In genomic region chr6:44052419-44053011, GRCh38 we compare ENCODE assay signal across 11 cellular contexts.
DNase-seq lines count a peak whose midpoint lies in the region; ATAC-seq and TF ChIP-seq lines count a peak whose summit lies in the region.
"Had no signal": no experiment of that assay in that cellular context is flagged by ENCODE, and none has a peak within 500 bp of the region (broad histone marks: within the 10 kb centered on the region; RNA-seq: fewer than 3 reads in every experiment).

No MANE protein-coding gene starts in this region.

- H3K36me3 ChIP-seq in liver (ENCODE audit: control insufficient read depth in 4 of 4, insufficient read depth in 3 of 4, low read depth in 1 of 4, low read length in 3 of 4), result no peaks in the 10 kb centered on the region
- no peaks in the 10 kb centered on the region for H3K36me3 ChIP-seq in vagina

- WGBS in liver, result 68% methylated on average over 4 of the region's 4 CpGs

- TF ChIP-seq RAD21 in liver (IDR thresholded peaks at IDR 0.05), result no peak

- no peak overlapping the region for H3K9ac ChIP-seq in liver (ENCODE audit: low read depth in 1 of 2, low read length in 2 of 2)

- no peak overlapping the region for H3K27ac Mint-ChIP-seq in activated naive CD4-positive, alpha-beta T cell treated with anti-CD3 and anti-CD28 coated beads, Interleukin-2, amount 50 U/mL, for 72 hours
- no peak overlapping the region for H3K27ac Mint-ChIP-seq in activated naive CD4-positive, alpha-beta T cell treated with anti-CD3 and anti-CD28 coated beads for 36 hours
- H3K27ac Mint-ChIP-seq in chondrocyte (ENCODE audit: unreplicated experiment), result no peak overlapping the region
- H3K27ac Mint-ChIP-seq: activated CD4-positive, alpha-beta memory T cell treated with anti-CD3 and anti-CD28 coated beads for 36 hours; progenitor cell of endocrine pancreas had no signal

- intact Hi-C loops in activated naive CD4-positive, alpha-beta T cell treated with anti-CD3 and anti-CD28 coated beads for 36 hours (cut with micrococcal nuclease), result no loop called here
- intact Hi-C loops in vagina (cut with DNase I), result no loop called here

- H3K4me3 ChIP-seq in liver (ENCODE audit: low read depth in 1 of 3, low read length in 3 of 3) (no peak overlapping the region), vagina (no peak overlapping the region)

- H3K4me3 Mint-ChIP-seq in activated naive CD4-positive, alpha-beta T cell treated with anti-CD3 and anti-CD28 coated beads for 36 hours, result no peak overlapping the region
- H3K4me3 Mint-ChIP-seq in chondrocyte (ENCODE audit: unreplicated experiment), result no peak overlapping the region
- H3K4me3 Mint-ChIP-seq: activated CD4-positive, alpha-beta memory T cell treated with anti-CD3 and anti-CD28 coated beads for 36 hours had no signal

- CTCF ChIA-PET in activated naive CD4-positive, alpha-beta T cell treated with anti-CD3 and anti-CD28 coated beads for 36 hours (lab: Charles Lee), result interaction anchor here (1.6 kb wide), 1 partner anchor 10 kb away, joined by 5 read pairs; no protein-coding TSS in a partner anchor

- DNase-seq in activated naive CD4-positive, alpha-beta T cell treated with anti-CD3 and anti-CD28 coated beads, Interleukin-2, amount 50 U/mL, for 72 hours (ENCODE audit: low spot score in 2 of 2), result no peak
- DNase-seq in activated naive CD4-positive, alpha-beta T cell treated with anti-CD3 and anti-CD28 coated beads for 36 hours, result no peak
- DNase-seq in chondrocyte (ENCODE audit: low spot score), result peak; percentile 33
- DNase-seq in vagina (ENCODE audit: extremely low spot score in 2 of 2), result no peak
- no peak for DNase-seq in SHP77 (lab: John Stamatoyannopoulos, UW)
- DNase-seq: activated CD4-positive, alpha-beta memory T cell treated with anti-CD3 and anti-CD28 coated beads for 36 hours; NCI-H510A treated with DMSO at 0.1 percent for 48 hours had no signal

- ATAC-seq in activated naive CD4-positive, alpha-beta T cell treated with anti-CD3 and anti-CD28 coated beads, Interleukin-2, amount 50 U/mL, for 72 hours, result peak; percentile 29 to 46
- no peak for ATAC-seq in GM21390 (IDR thresholded peaks at IDR 0.05; ENCODE audit: unreplicated experiment)
- no peak for ATAC-seq in GM21367 (IDR thresholded peaks at IDR 0.05; ENCODE audit: unreplicated experiment)

- peaks cover 0 to 2% (median 0%) of the 10 kb centered on the region in 4 donors for H3K4me1 ChIP-seq in liver (ENCODE audit: control insufficient read depth in 4 of 4, insufficient read depth in 4 of 4, low read length in 3 of 4)
- peaks cover 69% of the 10 kb centered on the region for H3K4me1 ChIP-seq in vagina

- no peaks in the 10 kb centered on the region for H3K9me3 Mint-ChIP-seq in activated naive CD4-positive, alpha-beta T cell treated with anti-CD3 and anti-CD28 coated beads, Interleukin-2, amount 50 U/mL, for 72 hours
- no peaks in the 10 kb centered on the region for H3K9me3 Mint-ChIP-seq in activated naive CD4-positive, alpha-beta T cell treated with anti-CD3 and anti-CD28 coated beads for 36 hours
- no peaks in the 10 kb centered on the region for H3K9me3 Mint-ChIP-seq in chondrocyte (ENCODE audit: low read depth)
- H3K9me3 Mint-ChIP-seq: activated CD4-positive, alpha-beta memory T cell treated with anti-CD3 and anti-CD28 coated beads for 36 hours had no signal

- H3K36me3 Mint-ChIP-seq in activated naive CD4-positive, alpha-beta T cell treated with anti-CD3 and anti-CD28 coated beads, Interleukin-2, amount 50 U/mL, for 72 hours, result no peaks in the 10 kb centered on the region
- no peaks in the 10 kb centered on the region for H3K36me3 Mint-ChIP-seq in activated naive CD4-positive, alpha-beta T cell treated with anti-CD3 and anti-CD28 coated beads for 36 hours (ENCODE audit: low read depth)
- H3K36me3 Mint-ChIP-seq in chondrocyte (ENCODE audit: low read depth), result no peaks in the 10 kb centered on the region
- H3K36me3 Mint-ChIP-seq: activated CD4-positive, alpha-beta memory T cell treated with anti-CD3 and anti-CD28 coated beads for 36 hours had no signal

- H3K4me1 Mint-ChIP-seq in activated naive CD4-positive, alpha-beta T cell treated with anti-CD3 and anti-CD28 coated beads for 36 hours (ENCODE audit: low read depth), result no peaks in the 10 kb centered on the region
- peaks cover 56% of the 10 kb centered on the region for H3K4me1 Mint-ChIP-seq in chondrocyte (ENCODE audit: low read depth)

- no peaks in the 10 kb centered on the region for H3K27me3 Mint-ChIP-seq in activated naive CD4-positive, alpha-beta T cell treated with anti-CD3 and anti-CD28 coated beads for 36 hours (ENCODE audit: low read depth)
- H3K27me3 Mint-ChIP-seq in chondrocyte (ENCODE audit: low read depth), result no peaks in the 10 kb centered on the region
- H3K27me3 Mint-ChIP-seq: activated CD4-positive, alpha-beta memory T cell treated with anti-CD3 and anti-CD28 coated beads for 36 hours; progenitor cell of endocrine pancreas had no signal

- TF ChIP-seq CTCF in chondrocyte (IDR thresholded peaks at IDR 0.05) (peak; percentile 8), liver (IDR thresholded peaks at IDR 0.05; ENCODE audit: low read depth, low read length, missing input control) (peak; percentile 15), vagina (IDR thresholded peaks at IDR 0.05) (peak in 1 of 3 experiments; percentile 10)

- no peaks in the 10 kb centered on the region for H3K27me3 ChIP-seq in liver (ENCODE audit: control insufficient read depth in 4 of 4, insufficient read depth in 4 of 4, low read length in 3 of 4)
- H3K27me3 ChIP-seq in vagina, result no peaks in the 10 kb centered on the region

- TF ChIP-seq POLR2A in vagina (IDR thresholded peaks at IDR 0.05), result no peak

- H3K9me3 ChIP-seq in liver (ENCODE audit: control insufficient read depth in 4 of 4, low read length in 3 of 4) (no peaks in the 10 kb centered on the region), vagina (no peaks in the 10 kb centered on the region)

- H3K27ac ChIP-seq in liver (ENCODE audit: low read depth in 1 of 2, low read length in 2 of 2) (no peak overlapping the region), vagina (peak overlapping the region; percentile 79)

TF ChIP-seq in liver, 16 proteins besides CTCF, POLR2A, EP300 and RAD21:
- TF ChIP-seq, protein P1, sequence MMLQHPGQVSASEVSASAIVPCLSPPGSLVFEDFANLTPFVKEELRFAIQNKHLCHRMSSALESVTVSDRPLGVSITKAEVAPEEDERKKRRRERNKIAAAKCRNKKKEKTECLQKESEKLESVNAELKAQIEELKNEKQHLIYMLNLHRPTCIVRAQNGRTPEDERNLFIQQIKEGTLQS (IDR thresholded peaks at IDR 0.05), result no peak
- TF ChIP-seq SP1 (IDR thresholded peaks at IDR 0.05) (peak; percentile 37), RXRA (IDR thresholded peaks at IDR 0.05) (no peak), HNF4G (IDR thresholded peaks at IDR 0.05) (no peak), REST (IDR thresholded peaks at IDR 0.05) (no peak)
- TF ChIP-seq, protein P2, sequence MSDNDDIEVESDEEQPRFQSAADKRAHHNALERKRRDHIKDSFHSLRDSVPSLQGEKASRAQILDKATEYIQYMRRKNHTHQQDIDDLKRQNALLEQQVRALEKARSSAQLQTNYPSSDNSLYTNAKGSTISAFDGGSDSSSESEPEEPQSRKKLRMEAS (IDR thresholded peaks at IDR 0.05), result no peak

Comparison
In these comparisons a context has a peak if more than half of its experiments do, and no peak if none do; other contexts are left out.
1. ATAC-seq: peak in activated naive CD4-positive, alpha-beta T cell treated with anti-CD3 and anti-CD28 coated beads, Interleukin-2, amount 50 U/mL, for 72 hours (2 of 2); none in GM21390 (single experiment) and GM21367 (single experiment).